ENCODE assay signal across 8 cellular contexts in genomic region chr14:73591690-73592448, GRCh38. TPM values are rescaled to one million over a fixed set of nuclear protein-coding genes. Genes with fewer than 3 reads are reported as not detected.
A peak's percentile ranks its signal among the peaks of the same experiment; 100 is the strongest.
DNase-seq lines count a peak whose midpoint lies in the region; ATAC-seq and TF ChIP-seq lines count a peak whose summit lies in the region.

Gene ACOT4 (plus strand): TSS chr14:73591873. CDS start chr14:73591960, 87 bp downstream.

- WGBS in esophagus, 2 donors = 1 to 2% methylated on average over 89 of the region's 89 CpGs
- WGBS in thyroid gland, 2 donors = 6 to 9% methylated on average over 11 to 20 of the region's 89 CpGs

- intact Hi-C loops in A673 (cut with micrococcal nuclease; ENCODE audit: unreplicated experiment) = no loop called here
- intact Hi-C loops in thyroid gland (cut with DNase I) = no loop called here

- TF ChIP-seq CTCF in A673 (conservative IDR thresholded peaks at IDR 0.05; ENCODE audit: low read depth, low read length) (no peak), thyroid gland (IDR thresholded peaks at IDR 0.05) (peak in 4 of 6 experiments; percentile 19 to 32 (median 24))

- H3K9me3 ChIP-seq in A673 (ENCODE audit: low read depth, low read length, poor library complexity, severe bottlenecking) (no peaks in the 10 kb centered on the region), esophagus (ENCODE audit: control insufficient read depth in 2 of 2, insufficient read depth in 1 of 2, low read depth in 1 of 2, low read length in 1 of 2) (no peaks in the 10 kb centered on the region), thyroid gland (no peaks in the 10 kb centered on the region)

- CTCF ChIA-PET in A673 (lab: Charles Lee) = no interaction called here
- CTCF ChIA-PET in activated CD8-positive, alpha-beta memory T cell treated with anti-CD3 and anti-CD28 coated beads, Interleukin-2, amount 10 ng/mL, durations not matched to agents 7 days and 5 days (lab: Charles Lee) = interaction anchor here (1.1 to 1.8 kb wide), 5 partner anchors 10 to 195 kb away, joined by 3 to 5 read pairs (median 3); partner anchors contain the start of gene ACOT2

- POLR2A ChIA-PET in A673 (lab: Charles Lee; ENCODE audit: low non-redundant PET) = no interaction called here

- peaks cover 3% of the 10 kb centered on the region for H3K27me3 Mint-ChIP-seq in activated CD8-positive, alpha-beta memory T cell treated with anti-CD3 and anti-CD28 coated beads, Interleukin-2, amount 10 ng/mL, durations not matched to agents 7 days and 5 days
- H3K27me3 Mint-ChIP-seq in naive B cell = peaks cover 0 to 11% (median 0%) of the 10 kb centered on the region in 3 donors

- TF ChIP-seq POLR2A in GM18526 (IDR thresholded peaks at IDR 0.05; ENCODE audit: extremely low read depth, insufficient read length) (peak; percentile 58), thyroid gland (IDR thresholded peaks at IDR 0.05) (peak in 1 of 2 donors; percentile 20)

- H3K27me3 ChIP-seq in A673 (replicated peaks; ENCODE audit: insufficient read depth, low read depth, low read length, poor library complexity) (no peaks in the 10 kb centered on the region), esophagus (ENCODE audit: control insufficient read depth in 1 of 2, insufficient read depth in 2 of 2, low read length in 2 of 2) (no peaks in the 10 kb centered on the region), thyroid gland (no peaks in the 10 kb centered on the region)

- H3K4me1 ChIP-seq in A673 (ENCODE audit: insufficient read depth, low read length, poor library complexity, severe bottlenecking) (no peaks in the 10 kb centered on the region), esophagus (ENCODE audit: control insufficient read depth in 2 of 2, insufficient read depth in 2 of 2, low read length in 1 of 2) (no peaks in the 10 kb centered on the region), thyroid gland (no peaks in the 10 kb centered on the region)

- ATAC-seq in activated CD8-positive, alpha-beta memory T cell treated with anti-CD3 and anti-CD28 coated beads, Interleukin-2, amount 10 ng/mL, durations not matched to agents 7 days and 5 days = peak; percentile 88
- ATAC-seq in naive B cell (ENCODE audit: low read depth in 2 of 2) = peak; percentile 84 to 89

- H3K36me3 ChIP-seq in A673 (ENCODE audit: insufficient read depth, low read length, poor library complexity, severe bottlenecking) (no peaks in the 10 kb centered on the region), esophagus (ENCODE audit: control insufficient read depth in 2 of 2, insufficient read depth in 2 of 2, low read length in 1 of 2) (no peaks in the 10 kb centered on the region), thyroid gland (no peaks in the 10 kb centered on the region)

- no TSS peak for BruUV-seq in A673 (replicated peaks; lab: Mats Ljungman, UMichigan)

- H3K4me1 Mint-ChIP-seq in activated CD8-positive, alpha-beta memory T cell treated with anti-CD3 and anti-CD28 coated beads, Interleukin-2, amount 10 ng/mL, durations not matched to agents 7 days and 5 days = peaks cover 15% of the 10 kb centered on the region
- peaks cover 0 to 4% (median 3%) of the 10 kb centered on the region in 3 donors for H3K4me1 Mint-ChIP-seq in naive B cell

- peak within 1 kb of the TSS; percentile 71 for H3K4me3 Mint-ChIP-seq in activated CD8-positive, alpha-beta memory T cell treated with anti-CD3 and anti-CD28 coated beads, Interleukin-2, amount 10 ng/mL, durations not matched to agents 7 days and 5 days
- H3K4me3 Mint-ChIP-seq in naive B cell = peak within 1 kb of the TSS; percentile 72 to 94 (median 76)

- H3K27ac ChIP-seq in A673 (ENCODE audit: low read depth, low read length, poor library complexity, severe bottlenecking) (no peak within 1 kb of the TSS), esophagus (ENCODE audit: low read depth in 2 of 2, low read length in 1 of 2) (peak within 1 kb of the TSS; percentile 2 to 38), thyroid gland (peak within 1 kb of the TSS in 2 of 3 donors; percentile 33 to 45)

- H3K4me3 ChIP-seq in A673 (ENCODE audit: low read depth, low read length, poor library complexity, severe bottlenecking) (peak within 1 kb of the TSS; percentile 60), esophagus (ENCODE audit: low read depth in 1 of 2, low read length in 2 of 2) (peak within 1 kb of the TSS; percentile 56 to 66), thyroid gland (replicated peaks in 1 of 3) (peak within 1 kb of the TSS; percentile 37 to 68 (median 58))

- H3K27ac Mint-ChIP-seq in activated CD8-positive, alpha-beta memory T cell treated with anti-CD3 and anti-CD28 coated beads, Interleukin-2, amount 10 ng/mL, durations not matched to agents 7 days and 5 days = peak within 1 kb of the TSS; percentile 65
- H3K27ac Mint-ChIP-seq in naive B cell = peak within 1 kb of the TSS in 1 of 6 donors; percentile 59

- no peaks in the 10 kb centered on the region for H3K9me3 Mint-ChIP-seq in activated CD8-positive, alpha-beta memory T cell treated with anti-CD3 and anti-CD28 coated beads, Interleukin-2, amount 10 ng/mL, durations not matched to agents 7 days and 5 days (ENCODE audit: low read depth)
- no peaks in the 10 kb centered on the region for H3K9me3 Mint-ChIP-seq in naive B cell

- DNase-seq in A673 (ENCODE audit: low spot score) (peak; percentile 29), NCI-H1930 (lab: John Stamatoyannopoulos, UW) (peak; percentile 58 to 69), naive B cell (peak; percentile 35), thyroid gland (peak; percentile 43 to 55), NCI-H2029 treated with DMSO at 0.1 percent for 48 hours (lab: John Stamatoyannopoulos, UW) (no peak)
- DNase-seq in activated CD8-positive, alpha-beta memory T cell treated with anti-CD3 and anti-CD28 coated beads, Interleukin-2, amount 10 ng/mL, durations not matched to agents 7 days and 5 days = peak; percentile 58

- H3K36me3 Mint-ChIP-seq in activated CD8-positive, alpha-beta memory T cell treated with anti-CD3 and anti-CD28 coated beads, Interleukin-2, amount 10 ng/mL, durations not matched to agents 7 days and 5 days = no peaks in the 10 kb centered on the region
- H3K36me3 Mint-ChIP-seq in naive B cell = no peaks in the 10 kb centered on the region

RNA-seq across cellular contexts. Expression of gene ACOT4, which starts in this region (rescaled TPM):
- total RNA-seq in A673 (2021) (0.28 and 0.37 TPM in 2 replicates), thyroid gland (1 to 10 TPM; 1.1 to 2.9 (median 1.4) TPM)
- 1 to 10 TPM; 1.5 to 2.1 TPM for total RNA-seq in activated CD8-positive, alpha-beta memory T cell treated with anti-CD3 and anti-CD28 coated beads, Interleukin-2, amount 10 ng/mL, durations not matched to agents 7 days and 5 days
- polyA plus RNA-seq in esophagus (1 to 10 TPM; 1.3 to 2.2 TPM), naive B cell (ENCODE audit: low read depth in 6 of 6) (under 1 TPM in 4 of 6 donors, not detected in 2; 0.10 to 0.61 (median 0.35) TPM)

Comparison
In these comparisons a context has a peak if more than half of its experiments do, and no peak if none do; other contexts are left out.
1. Peak in DNase-seq and H3K4me3 ChIP-seq in A673; RNA of the gene not detected or under 1 TPM.
2. Peak in DNase-seq and ATAC-seq in naive B cell; RNA of the gene not detected or under 1 TPM.